In the genomic region with DNA sequence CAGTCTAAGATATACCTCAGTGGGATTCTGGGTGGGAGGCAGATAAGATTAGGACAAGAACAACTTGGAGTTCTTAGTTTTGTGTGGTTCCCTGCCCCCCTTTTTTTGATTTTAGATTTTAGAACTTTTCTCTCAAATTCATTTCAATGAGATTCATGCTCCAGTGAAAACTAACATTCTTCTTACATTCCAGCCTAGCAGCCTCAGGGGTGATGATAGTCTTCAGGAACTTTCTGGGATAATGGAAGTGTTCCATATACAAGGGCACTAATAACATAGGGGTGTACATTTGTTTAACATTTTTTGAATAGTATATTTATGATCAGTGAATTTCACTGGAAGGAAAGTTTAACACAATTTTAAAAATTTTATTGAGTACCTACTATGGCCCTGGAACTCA, we compare ENCODE assay signal across 32 cellular contexts.
"Had no signal": no experiment of that assay in that cellular context is flagged by ENCODE, and none has a peak within 500 bp of the region (broad histone marks: within the 10 kb centered on the region; RNA-seq: fewer than 3 reads in every experiment).

No MANE protein-coding gene starts in this region.

- H3K9me3 Mint-ChIP-seq: neural crest cell; stimulated activated memory B cell treated with anti-CD40 and anti-IgM and Interleukin-4, amounts not matched to agents 10 μg/mL and 1 μg/mL and 100 μg/mL, for 72 hours; stimulated activated naive CD8-positive, alpha-beta T cell treated with anti-CD3 and anti-CD28 coated beads, Interleukin-15, amount 100 ng/mL, for 72 hours; T-helper 1 cell treated with Interleukin-12 subunit alpha and Interleukin-12 subunit beta and Interleukin-4 antibody, amounts not matched to agents 30 μg/mL and 1 μg/mL, for 36 hours had no signal

- H3K4me3 Mint-ChIP-seq: activated naive CD8-positive, alpha-beta T cell; naive B cell; neural crest cell; stimulated activated memory B cell treated with anti-CD40 and anti-IgM and Interleukin-4, amounts not matched to agents 10 μg/mL and 1 μg/mL and 100 μg/mL, for 72 hours; stimulated activated naive CD8-positive, alpha-beta T cell treated with anti-CD3 and anti-CD28 coated beads, Interleukin-15, amount 100 ng/mL, for 72 hours; T-helper 1 cell treated with Interleukin-12 subunit alpha and Interleukin-12 subunit beta and Interleukin-4 antibody, amounts not matched to agents 30 μg/mL and 1 μg/mL, for 36 hours had no signal

- H3K4me3 ChIP-seq: adrenal gland, esophagus squamous epithelium, gastrocnemius medialis, psoas muscle, right atrium auricular region, smooth muscle cell, tibial artery had no signal

- H3K27me3 Mint-ChIP-seq: activated naive CD8-positive, alpha-beta T cell; stimulated activated naive CD8-positive, alpha-beta T cell treated with anti-CD3 and anti-CD28 coated beads, Interleukin-15, amount 100 ng/mL, for 72 hours had no signal

- H3K4me1 ChIP-seq: adrenal gland, right atrium auricular region had no signal

- H3K36me3 Mint-ChIP-seq: activated naive CD8-positive, alpha-beta T cell; naive B cell; stimulated activated memory B cell treated with anti-CD40 and anti-IgM and Interleukin-4, amounts not matched to agents 10 μg/mL and 1 μg/mL and 100 μg/mL, for 72 hours had no signal

- H3K27me3 ChIP-seq: adrenal gland, brain microvascular endothelial cell, esophagus squamous epithelium, gastrocnemius medialis, right atrium auricular region, tibial artery had no signal

- H3K27ac Mint-ChIP-seq: activated naive CD8-positive, alpha-beta T cell; naive B cell; stimulated activated memory B cell treated with anti-CD40 and anti-IgM and Interleukin-4, amounts not matched to agents 10 μg/mL and 1 μg/mL and 100 μg/mL, for 72 hours; stimulated activated naive CD8-positive, alpha-beta T cell treated with anti-CD3 and anti-CD28 coated beads, Interleukin-15, amount 100 ng/mL, for 72 hours; T-helper 1 cell treated with Interleukin-12 subunit alpha and Interleukin-12 subunit beta and Interleukin-4 antibody, amounts not matched to agents 30 μg/mL and 1 μg/mL, for 36 hours had no signal

- H3K9me3 ChIP-seq: adrenal gland, esophagus squamous epithelium, gastrocnemius medialis, psoas muscle, right atrium auricular region, tibial artery had no signal

- H3K27ac ChIP-seq: adrenal gland, brain microvascular endothelial cell, epithelial cell of prostate, parathyroid adenoma, psoas muscle, right atrium auricular region, tibial artery, VCaP had no signal

- H3K4me1 Mint-ChIP-seq: naive B cell; stimulated activated memory B cell treated with anti-CD40 and anti-IgM and Interleukin-4, amounts not matched to agents 10 μg/mL and 1 μg/mL and 100 μg/mL, for 72 hours; stimulated activated naive CD8-positive, alpha-beta T cell treated with anti-CD3 and anti-CD28 coated beads, Interleukin-15, amount 100 ng/mL, for 72 hours had no signal

- DNase-seq: activated CD4-positive, alpha-beta T cell treated with anti-CD3 and anti-CD28 coated beads for 4 hours; activated CD4-positive, alpha-beta T cell treated with anti-CD3 and anti-CD28 coated beads, Interleukin-2, amount 50 U/mL, for 48 hours; activated CD8-positive, alpha-beta memory T cell treated with anti-CD3 and anti-CD28 coated beads for 24 hours; activated effector memory CD4-positive, alpha-beta T cell treated with Interleukin-2 at 50 U/mL for 16 hours; activated naive CD4-positive, alpha-beta T cell treated with Interleukin-2 at 50 U/mL for 16 hours; adrenal gland; aorta; brain microvascular endothelial cell; cortex of kidney; esophagus squamous epithelium; gastrocnemius medialis; glutamatergic neuron; left cardiac atrium; left ventricle myocardium superior; naive B cell; nucleus accumbens; psoas muscle; stimulated activated CD4-positive, alpha-beta T cell treated with anti-CD3 and anti-CD28 coated beads, Interleukin-1b, Interleukin-23, amount 100 ng/mL, for 48 hours; stimulated activated CD4-positive, alpha-beta T cell treated with anti-CD3 and anti-CD28 coated beads, Interleukin-4, amount 100 ng/mL, for 4 hours; stimulated activated CD8-positive, alpha-beta memory T cell treated with anti-CD3 and anti-CD28 coated beads, Interleukin-4, amount 100 ng/mL, for 48 hours; stimulated activated naive CD8-positive, alpha-beta T cell treated with anti-CD3 and anti-CD28 coated beads, Interleukin-15, amount 100 ng/mL, for 72 hours; T-helper 9 cell; tibial artery had no signal

- H3K36me3 ChIP-seq: adrenal gland, brain microvascular endothelial cell, esophagus squamous epithelium, gastrocnemius medialis, right atrium auricular region, tibial artery had no signal
